Comparison of ENCODE assay signal across 8 cellular contexts in the genomic region with DNA sequence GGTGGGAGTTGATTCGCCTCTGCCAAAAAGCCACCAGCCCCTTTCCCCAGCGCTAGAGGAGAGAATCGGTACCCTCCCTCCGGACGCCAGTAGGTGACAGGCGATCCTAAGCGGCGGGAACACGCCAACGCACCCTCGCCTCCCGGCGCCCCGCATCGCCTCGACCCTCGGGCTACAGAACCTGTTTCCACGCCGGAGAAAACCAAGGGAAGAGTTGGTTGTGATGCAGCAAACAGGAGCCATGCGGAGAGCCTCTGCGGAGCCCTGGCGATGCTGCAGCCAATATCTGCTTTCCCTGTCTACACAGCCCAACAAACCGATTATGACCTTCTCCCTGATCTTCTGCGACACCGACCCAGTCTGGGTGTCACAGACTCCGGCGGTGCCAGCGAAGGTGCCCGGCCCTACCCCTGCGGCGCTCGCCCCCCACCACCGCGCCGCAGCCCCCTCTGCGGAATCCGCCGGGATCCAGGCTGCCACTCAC. TPM values are rescaled to one million over a fixed set of nuclear protein-coding genes. Genes with fewer than 3 reads are reported as not detected.
DNase-seq lines count a peak whose midpoint lies in the region; ATAC-seq, FAIRE-seq and TF ChIP-seq lines count a peak whose summit lies in the region.

No MANE protein-coding gene starts in this region.

- H3K27me3 Mint-ChIP-seq in activated T-cell treated with anti-CD3 and anti-CD28 coated beads, Interleukin-2, amount 50 U/mL, for 24 hours, result peaks cover 74% of the 10 kb centered on the region
- peaks cover 17% of the 10 kb centered on the region for H3K27me3 Mint-ChIP-seq in brain

- no peak for FAIRE-seq in kidney (lab: Jason Lieb, UNC)

- peak overlapping the region; percentile 67 for H3K4me3 Mint-ChIP-seq in activated T-cell treated with anti-CD3 and anti-CD28 coated beads, Interleukin-2, amount 50 U/mL, for 24 hours
- peak overlapping the region; percentile 86 to 93 (median 87) for H3K4me3 Mint-ChIP-seq in brain
- peak overlapping the region; percentile 42 for H3K4me3 Mint-ChIP-seq in stimulated activated effector memory CD8-positive, alpha-beta T cell treated with anti-CD3 and anti-CD28 coated beads, Interleukin-12 subunit alpha, Interleukin-12 subunit beta, amount 100 ng/mL, for 72 hours

- no peaks in the 10 kb centered on the region for H3K36me3 Mint-ChIP-seq in activated T-cell treated with anti-CD3 and anti-CD28 coated beads, Interleukin-2, amount 50 U/mL, for 24 hours (ENCODE audit: low read depth)
- no peaks in the 10 kb centered on the region for H3K36me3 Mint-ChIP-seq in brain
- no peaks in the 10 kb centered on the region for H3K36me3 Mint-ChIP-seq in stimulated activated effector memory CD8-positive, alpha-beta T cell treated with anti-CD3 and anti-CD28 coated beads, Interleukin-12 subunit alpha, Interleukin-12 subunit beta, amount 100 ng/mL, for 72 hours

- ATAC-seq in HG02623 (IDR thresholded peaks at IDR 0.05; ENCODE audit: unreplicated experiment), result peak; percentile 22
- ATAC-seq in stimulated activated effector memory CD8-positive, alpha-beta T cell treated with anti-CD3 and anti-CD28 coated beads, Interleukin-12 subunit alpha, Interleukin-12 subunit beta, amount 100 ng/mL, for 72 hours, result peak; percentile 4

- H3K9me3 ChIP-seq in kidney (ENCODE audit: control insufficient read depth in 1 of 2, low read length in 2 of 2), result no peaks in the 10 kb centered on the region

- H3K27ac Mint-ChIP-seq in activated T-cell treated with anti-CD3 and anti-CD28 coated beads, Interleukin-2, amount 50 U/mL, for 24 hours, result no peak overlapping the region
- H3K27ac Mint-ChIP-seq in brain, result peak overlapping the region; percentile 1 to 90 (median 60)
- no peak overlapping the region for H3K27ac Mint-ChIP-seq in stimulated activated effector memory CD8-positive, alpha-beta T cell treated with anti-CD3 and anti-CD28 coated beads, Interleukin-12 subunit alpha, Interleukin-12 subunit beta, amount 100 ng/mL, for 72 hours

- intact Hi-C loops in kidney (cut with DNase I), result loop anchor here (10.0 kb wide), 1 partner anchor 104 kb away; no protein-coding TSS in a partner anchor

- TF ChIP-seq CTCF in brain (conservative IDR thresholded peaks at IDR 0.05), result peak; percentile 53 to 62
- TF ChIP-seq CTCF in kidney (IDR thresholded peaks at IDR 0.05; ENCODE audit: borderline replicate concordance, extremely low read depth, insufficient read depth), result peak; percentile 43

- peak overlapping the region; percentile 83 to 87 for H3K4me3 ChIP-seq in kidney (ENCODE audit: low read length in 2 of 2)

- no peaks in the 10 kb centered on the region for H3K36me3 ChIP-seq in kidney (ENCODE audit: control insufficient read depth in 1 of 2, insufficient read depth in 2 of 2, low read length in 2 of 2)

- H3K27ac ChIP-seq in kidney (ENCODE audit: low read depth in 2 of 2, low read length in 2 of 2), result no peak overlapping the region

- H3K9me3 Mint-ChIP-seq in activated T-cell treated with anti-CD3 and anti-CD28 coated beads, Interleukin-2, amount 50 U/mL, for 24 hours, result no peaks in the 10 kb centered on the region
- peaks cover 0 to 4% (median 0%) of the 10 kb centered on the region in 5 experiments for H3K9me3 Mint-ChIP-seq in brain
- H3K9me3 Mint-ChIP-seq in stimulated activated effector memory CD8-positive, alpha-beta T cell treated with anti-CD3 and anti-CD28 coated beads, Interleukin-12 subunit alpha, Interleukin-12 subunit beta, amount 100 ng/mL, for 72 hours, result no peaks in the 10 kb centered on the region

- peak overlapping the region; percentile 50 to 56 for H3K9ac ChIP-seq in kidney (ENCODE audit: low read length in 2 of 2)

- peaks cover 0 to 7% of the 10 kb centered on the region in 2 donors for H3K4me1 ChIP-seq in kidney (ENCODE audit: control insufficient read depth in 1 of 2, insufficient read depth in 1 of 2, low read depth in 1 of 2, low read length in 2 of 2)

- H3K4me1 Mint-ChIP-seq in activated T-cell treated with anti-CD3 and anti-CD28 coated beads, Interleukin-2, amount 50 U/mL, for 24 hours (ENCODE audit: low read depth), result peaks cover 16% of the 10 kb centered on the region
- peaks cover 52% of the 10 kb centered on the region for H3K4me1 Mint-ChIP-seq in brain
- H3K4me1 Mint-ChIP-seq in stimulated activated effector memory CD8-positive, alpha-beta T cell treated with anti-CD3 and anti-CD28 coated beads, Interleukin-12 subunit alpha, Interleukin-12 subunit beta, amount 100 ng/mL, for 72 hours, result peaks cover 13% of the 10 kb centered on the region

- peak; percentile 31 for DNase-seq in activated T-cell treated with anti-CD3 and anti-CD28 coated beads, Interleukin-2, amount 50 U/mL, for 24 hours
- no peak for DNase-seq in activated T-cell treated with anti-CD3 and anti-CD28 coated beads, Interleukin-2, amount 50 U/mL, for 1 hour
- DNase-seq in NCI-H748 treated with DMSO at 0.1 percent for 48 hours (lab: John Stamatoyannopoulos, UW) (peak; percentile 39), kidney (peak; percentile 76)
- peak in 1 of 2 donors; percentile 48 for DNase-seq in stimulated activated effector memory CD8-positive, alpha-beta T cell treated with anti-CD3 and anti-CD28 coated beads, Interleukin-12 subunit alpha, Interleukin-12 subunit beta, amount 100 ng/mL, for 72 hours (ENCODE audit: low spot score in 2 of 2)
- no peak for DNase-seq in activated CD4-positive, CD25-positive, alpha-beta regulatory T cell (lab: John Stamatoyannopoulos, UW)

RNA-seq across cellular contexts. Expression of a gene that starts 0.5 kb away (rescaled TPM):
- polyA plus RNA-seq in brain (ENCODE audit: insufficient read depth, low read depth, low replicate concordance) (2.9 TPM), kidney (ENCODE audit: insufficient read depth, low read depth, low replicate concordance) (3.9 TPM)
- 21.7 TPM for total RNA-seq in kidney

Comparison
In these comparisons a context has a peak if more than half of its experiments do, and no peak if none do; other contexts are left out.
1. DNase-seq: peak in activated T-cell treated with anti-CD3 and anti-CD28 coated beads, Interleukin-2, amount 50 U/mL, for 24 hours (single experiment), NCI-H748 treated with DMSO at 0.1 percent for 48 hours (single experiment) and kidney (single experiment); none in activated T-cell treated with anti-CD3 and anti-CD28 coated beads, Interleukin-2, amount 50 U/mL, for 1 hour (single experiment) and activated CD4-positive, CD25-positive, alpha-beta regulatory T cell (0 of 4).
2. H3K27ac Mint-ChIP-seq: peak in brain (5 of 5); none in activated T-cell treated with anti-CD3 and anti-CD28 coated beads, Interleukin-2, amount 50 U/mL, for 24 hours (single experiment) and stimulated activated effector memory CD8-positive, alpha-beta T cell treated with anti-CD3 and anti-CD28 coated beads, Interleukin-12 subunit alpha, Interleukin-12 subunit beta, amount 100 ng/mL, for 72 hours (single experiment).
3. Peak in every context shown above with its lines, with median percentiles within 50 percentile points of each other: H3K4me3 Mint-ChIP-seq.